Comparison of ENCODE assay signal across 1 cellular context in the genomic region with DNA sequence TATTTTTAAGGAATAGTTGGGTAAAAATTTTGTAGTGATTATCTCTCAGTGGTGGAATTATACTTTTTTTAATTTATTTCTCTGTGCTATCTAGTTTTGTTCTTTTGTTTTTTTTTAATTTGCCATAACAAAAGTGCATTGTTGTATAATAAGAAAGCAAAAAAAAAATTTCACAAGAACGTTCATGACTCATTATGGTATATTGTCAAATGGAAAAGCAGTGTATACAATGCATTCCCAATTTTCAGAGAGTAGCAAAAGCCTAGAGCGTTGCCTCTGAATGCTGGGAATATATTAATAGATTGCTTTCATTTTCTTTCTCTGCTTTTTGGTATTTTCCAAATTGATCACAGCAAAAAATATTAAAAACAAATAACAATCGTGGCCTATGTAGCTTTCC.
TF ChIP-seq lines count a peak whose summit lies in the region.

No MANE protein-coding gene starts in this region.

TF ChIP-seq in HepG2, 621 proteins besides CTCF, POLR2A, EP300 and RAD21:
- TF ChIP-seq ZNF230 (CRISPR knock-in tag; IDR thresholded peaks at IDR 0.05) (no peak), FUBP1 (CRISPR knock-in tag; IDR thresholded peaks at IDR 0.05; ENCODE audit: borderline replicate concordance) (no peak), ZNF619 (CRISPR knock-in tag; IDR thresholded peaks at IDR 0.05) (no peak)
